In genomic region chr12:93139028-93139665, GRCh38 we compare ENCODE assay signal across 1 cellular context.
TF ChIP-seq lines count a peak whose summit lies in the region.

No MANE protein-coding gene starts in this region.

TF ChIP-seq in IMR-90, 13 proteins besides CTCF, POLR2A, EP300 and RAD21 (continued from another document):
- TF ChIP-seq ELK1 (IDR thresholded peaks at IDR 0.05; ENCODE audit: borderline replicate concordance, low read depth, low read length), result no peak
- no peak for TF ChIP-seq RCOR1 (IDR thresholded peaks at IDR 0.05; ENCODE audit: insufficient replicate concordance, low read length)
